Comparison of ENCODE assay signal across 1 cellular context in the genomic region with DNA sequence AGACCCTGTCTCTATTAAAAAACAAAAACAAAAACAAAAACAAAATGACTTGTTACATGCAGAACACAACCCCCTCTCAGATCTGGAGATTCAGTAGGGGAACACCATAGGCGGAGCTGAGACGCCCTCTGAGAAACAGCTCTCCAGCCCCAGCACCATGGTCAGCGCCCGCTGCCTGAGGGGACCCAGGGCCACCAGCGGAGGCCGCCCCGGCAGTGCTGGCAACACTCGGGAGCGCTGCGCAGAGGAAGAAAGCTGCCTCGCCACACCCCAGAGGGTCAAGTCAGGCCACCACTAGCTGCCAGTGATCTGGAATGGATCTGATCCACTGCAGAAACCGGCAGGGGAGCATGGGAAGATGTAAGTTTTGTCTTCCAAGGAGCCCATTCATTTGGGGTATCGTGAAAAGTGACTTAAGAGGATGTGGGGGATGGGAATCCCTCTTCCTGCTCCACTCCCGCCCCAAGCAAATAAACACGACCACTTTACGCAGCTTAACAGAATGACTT.
TF ChIP-seq lines count a peak whose summit lies in the region.

No MANE protein-coding gene starts in this region.

TF ChIP-seq in SK-N-SH, 30 proteins besides CTCF, POLR2A, EP300 and RAD21 (continued from another document):
- TF ChIP-seq, protein P1, sequence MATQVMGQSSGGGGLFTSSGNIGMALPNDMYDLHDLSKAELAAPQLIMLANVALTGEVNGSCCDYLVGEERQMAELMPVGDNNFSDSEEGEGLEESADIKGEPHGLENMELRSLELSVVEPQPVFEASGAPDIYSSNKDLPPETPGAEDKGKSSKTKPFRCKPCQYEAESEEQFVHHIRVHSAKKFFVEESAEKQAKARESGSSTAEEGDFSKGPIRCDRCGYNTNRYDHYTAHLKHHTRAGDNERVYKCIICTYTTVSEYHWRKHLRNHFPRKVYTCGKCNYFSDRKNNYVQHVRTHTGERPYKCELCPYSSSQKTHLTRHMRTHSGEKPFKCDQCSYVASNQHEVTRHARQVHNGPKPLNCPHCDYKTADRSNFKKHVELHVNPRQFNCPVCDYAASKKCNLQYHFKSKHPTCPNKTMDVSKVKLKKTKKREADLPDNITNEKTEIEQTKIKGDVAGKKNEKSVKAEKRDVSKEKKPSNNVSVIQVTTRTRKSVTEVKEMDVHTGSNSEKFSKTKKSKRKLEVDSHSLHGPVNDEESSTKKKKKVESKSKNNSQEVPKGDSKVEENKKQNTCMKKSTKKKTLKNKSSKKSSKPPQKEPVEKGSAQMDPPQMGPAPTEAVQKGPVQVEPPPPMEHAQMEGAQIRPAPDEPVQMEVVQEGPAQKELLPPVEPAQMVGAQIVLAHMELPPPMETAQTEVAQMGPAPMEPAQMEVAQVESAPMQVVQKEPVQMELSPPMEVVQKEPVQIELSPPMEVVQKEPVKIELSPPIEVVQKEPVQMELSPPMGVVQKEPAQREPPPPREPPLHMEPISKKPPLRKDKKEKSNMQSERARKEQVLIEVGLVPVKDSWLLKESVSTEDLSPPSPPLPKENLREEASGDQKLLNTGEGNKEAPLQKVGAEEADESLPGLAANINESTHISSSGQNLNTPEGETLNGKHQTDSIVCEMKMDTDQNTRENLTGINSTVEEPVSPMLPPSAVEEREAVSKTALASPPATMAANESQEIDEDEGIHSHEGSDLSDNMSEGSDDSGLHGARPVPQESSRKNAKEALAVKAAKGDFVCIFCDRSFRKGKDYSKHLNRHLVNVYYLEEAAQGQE (IDR thresholded peaks at IDR 0.05; ENCODE audit: low read depth, low read length) = peak; percentile 92
